Comparison of ENCODE assay signal across 29 cellular contexts in the genomic region with DNA sequence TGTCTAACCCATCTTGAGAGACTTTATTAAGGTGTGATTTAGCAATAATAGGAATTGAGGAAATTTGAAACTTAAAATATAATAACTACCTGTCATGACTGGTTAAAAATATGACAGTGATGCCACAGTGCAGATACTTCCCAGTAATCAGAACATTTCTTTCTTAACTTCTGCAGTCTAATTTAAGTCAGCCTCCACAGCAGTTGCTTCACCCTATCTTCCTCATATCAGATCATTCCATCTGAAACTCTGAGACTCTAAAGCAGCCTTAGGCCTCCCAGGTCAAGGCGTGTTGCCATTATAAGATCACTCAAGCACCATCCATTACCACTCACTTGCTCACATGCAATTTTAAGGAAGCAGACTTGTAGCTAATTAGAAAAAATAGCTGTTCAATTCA.
A peak's percentile ranks its signal among the peaks of the same experiment; 100 is the strongest.
DNase-seq lines count a peak whose midpoint lies in the region; ATAC-seq lines count a peak whose summit lies in the region.
"Had no signal": no experiment of that assay in that cellular context is flagged by ENCODE, and none has a peak within 500 bp of the region (broad histone marks: within the 10 kb centered on the region; RNA-seq: fewer than 3 reads in every experiment).

No MANE protein-coding gene starts in this region.

- ATAC-seq in HG02610 (IDR thresholded peaks at IDR 0.05; ENCODE audit: unreplicated experiment): no peak
- ATAC-seq: A549, HepG2, Right ventricle myocardium inferior had no signal

- H3K4me3 ChIP-seq in Jurkat, Clone E6-1 (ENCODE audit: low read length): no peak overlapping the region
- H3K4me3 ChIP-seq: A549; BLaER1 treated with 17β-estradiol and CSF1 and Interleukin-3, amounts not matched to agents 10 nM and 100 nM; GM23248; PC-9; SJCRH30 had no signal

- in situ Hi-C loops in G401 (cut with HindIII; ENCODE audit: low sequenced_read_pairs): no loop called here

- peak; percentile 26 for DNase-seq in Jurkat, Clone E6-1 (ENCODE audit: low read depth, low spot score)
- DNase-seq in OCI-M1 (lab: John Stamatoyannopoulos, UW) (peak; percentile 24), islet precursor cell (peak; percentile 65), NCI-H82 (lab: John Stamatoyannopoulos, UW) (no peak), G401 (ENCODE audit: low spot score) (no peak)
- DNase-seq in stimulated activated CD4-positive, alpha-beta T cell treated with anti-CD3 and anti-CD28 coated beads, Interleukin-4, amount 100 ng/mL, for 24 hours: no peak
- DNase-seq: AML-193; Calu3; CD4-positive, alpha-beta T cell; DMS79 treated with DMSO at 0.1 percent for 48 hours; GM23248; H9; KBM-7; NCI-H1048; NCI-H1417; NCI-H1694; NCI-H2029 treated with DMSO at 0.1 percent for 48 hours; NCI-H2171 treated with DMSO at 0.1 percent for 48 hours; NCI-H524; NCI-H748 treated with DMSO at 0.1 percent for 48 hours; NK-92 treated with Interleukin-12 subunit alpha and Interleukin-12 subunit beta, amount 100 ng/mL, for 24 hours; PC-9; SJCRH30; T-helper 1 cell had no signal

Comparison
In these comparisons a context has a peak if more than half of its experiments do, and no peak if none do; other contexts are left out.
1. DNase-seq: peak in Jurkat, Clone E6-1 (single experiment), OCI-M1 (single experiment) and islet precursor cell (single experiment); none in stimulated activated CD4-positive, alpha-beta T cell treated with anti-CD3 and anti-CD28 coated beads, Interleukin-4, amount 100 ng/mL, for 24 hours (single experiment), NCI-H82 (single experiment) and G401 (single experiment).